Comparison of ENCODE assay signal across 17 cellular contexts in the genomic region with DNA sequence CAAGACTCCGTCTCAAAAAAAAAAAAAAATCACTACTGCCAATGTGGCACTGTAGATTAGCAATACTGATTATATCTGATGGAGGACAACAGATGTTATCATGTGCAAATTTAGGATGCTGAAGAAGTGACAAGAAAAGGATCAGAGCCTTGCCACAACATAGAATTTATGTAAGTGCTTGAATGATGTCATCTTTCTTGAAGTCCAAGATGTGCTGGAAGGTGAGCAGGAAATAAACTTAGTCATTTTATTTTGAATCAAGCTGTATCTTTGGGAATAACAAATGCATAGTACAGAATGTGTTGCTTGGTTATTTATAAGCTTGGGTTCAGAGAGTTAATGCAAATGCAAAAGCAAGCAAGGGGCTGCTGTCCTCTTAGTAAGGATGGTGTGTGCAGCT. TPM values are rescaled to one million over a fixed set of nuclear protein-coding genes. Genes with fewer than 3 reads are reported as not detected.
DNase-seq lines count a peak whose midpoint lies in the region; ATAC-seq, FAIRE-seq and TF ChIP-seq lines count a peak whose summit lies in the region.
"Had no signal": no experiment of that assay in that cellular context is flagged by ENCODE, and none has a peak within 500 bp of the region (broad histone marks: within the 10 kb centered on the region; RNA-seq: fewer than 3 reads in every experiment).

No MANE protein-coding gene starts in this region.

- H3K4me3 ChIP-seq in HEK293 (ENCODE audit: low read depth, low read length) (no peak overlapping the region), GM12878 (no peak overlapping the region)
- H3K4me3 ChIP-seq: GM23338, HAP-1 had no signal

- peaks cover 1% of the 10 kb centered on the region for H3K36me3 Mint-ChIP-seq in T-helper 2 cell treated with Interferon-gamma antibody and Interleukin-4, amounts not matched to agents 5 μg/mL and 100 μg/mL, for 36 hours (ENCODE audit: low read depth)
- H3K36me3 Mint-ChIP-seq: CD4-positive, alpha-beta memory T cell had no signal

- TF ChIP-seq POLR2A in GM12878 (IDR thresholded peaks at IDR 0.05; ENCODE audit: low read depth, low read length), result no peak

- no peak overlapping the region for H3K4me2 ChIP-seq in GM12878 (ENCODE audit: control insufficient read depth, insufficient read depth)
- H3K4me2 ChIP-seq: GM23338 had no signal

- RAD21 ChIA-PET in GM12878 (lab: Charles Lee; ENCODE audit: unreplicated experiment), result interaction anchor here (1.1 kb wide), 1 partner anchor 150 kb away, joined by 3 read pairs; no protein-coding TSS in a partner anchor

- FAIRE-seq in GM12878 (lab: Jason Lieb, UNC), result peak; percentile 97
- FAIRE-seq: GM12892 had no signal

- no peak for TF ChIP-seq EP300 in GM12878 (IDR thresholded peaks at IDR 0.05; ENCODE audit: borderline replicate concordance in 1 of 2, control insufficient read depth in 1 of 2, low read depth in 2 of 2, low read length in 2 of 2)

- H3K9me3 ChIP-seq in HEK293 (ENCODE audit: control insufficient read depth, insufficient read depth, low read depth, low read length) (no peaks in the 10 kb centered on the region), GM12878 (replicated peaks; ENCODE audit: control insufficient read depth, insufficient read depth, low read length) (no peaks in the 10 kb centered on the region; the same call in 2 of the 3 replicates)
- H3K9me3 ChIP-seq: HAP-1 had no signal

- no TSS peak for BruUV-seq in GM12878 (replicated peaks; lab: Mats Ljungman, UMichigan)

- H3K27ac ChIP-seq in HEK293 (ENCODE audit: extremely low read depth, low read depth, low read length) (no peak overlapping the region), GM12878 (ENCODE audit: control insufficient read depth, insufficient read depth) (no peak overlapping the region)

- peaks cover 0 to 3% of the 10 kb centered on the region in 2 experiments; a peak in 2 of 4 replicates for H3K27me3 ChIP-seq in GM12878 (replicated peaks in 1 of 2; ENCODE audit: control insufficient read depth in 2 of 2, insufficient read depth in 2 of 2, low read length in 1 of 2)

- no peak for DNase-seq in GM12878 (ENCODE audit: low read depth, low spot score)
- DNase-seq in inferior parietal cortex (ENCODE audit: extremely low spot score), result peak; percentile 42
- DNase-seq in iPS-NIHi7 (ENCODE audit: extremely low spot score), result no peak
- no peak for DNase-seq in T-helper 2 cell treated with Interferon-gamma antibody and Interleukin-4, amounts not matched to agents 5 μg/mL and 100 μg/mL, for 36 hours (ENCODE audit: low spot score)
- DNase-seq: C1 segment of cervical spinal cord; Calu3; CD4-positive, alpha-beta memory T cell; COR-L47; DMS53; DMS79 treated with DMSO at 0.1 percent for 48 hours; GF-D8 had no signal

- peaks cover 16% of the 10 kb centered on the region for H3K4me1 Mint-ChIP-seq in T-helper 2 cell treated with Interferon-gamma antibody and Interleukin-4, amounts not matched to agents 5 μg/mL and 100 μg/mL, for 36 hours (ENCODE audit: low read depth)

- H3K4me1 ChIP-seq in HEK293 (ENCODE audit: control insufficient read depth, insufficient read depth, low read length), result no peaks in the 10 kb centered on the region
- no peaks in the 10 kb centered on the region for H3K4me1 ChIP-seq in GM12878 (ENCODE audit: control insufficient read depth, insufficient read depth, low read length)
- H3K4me1 ChIP-seq: HAP-1 had no signal

- ATAC-seq in GM12878 (no peak), HG02973 (IDR thresholded peaks at IDR 0.05; ENCODE audit: unreplicated experiment) (no peak)
- ATAC-seq: GM23338 had no signal

- TF ChIP-seq CTCF in HEK293 (tag by site-specific recombination; IDR thresholded peaks at IDR 0.05), result no peak
- TF ChIP-seq CTCF in GM12878 (IDR thresholded peaks at IDR 0.05 in 2 of 3, conservative IDR thresholded peaks at IDR 0.05 in 1 of 3; ENCODE audit: control insufficient read depth in 2 of 3, extremely low read depth in 1 of 3, insufficient read depth in 1 of 3, low read depth in 3 of 3, low read length in 3 of 3), result no peak

- H3K27ac Mint-ChIP-seq in T-helper 2 cell treated with Interferon-gamma antibody and Interleukin-4, amounts not matched to agents 5 μg/mL and 100 μg/mL, for 36 hours, result no peak overlapping the region
- H3K27ac Mint-ChIP-seq: CD4-positive, alpha-beta memory T cell; GM23338 had no signal

- H4K20me1 ChIP-seq in GM12878 (ENCODE audit: control insufficient read depth, insufficient read depth), result no peaks in the 10 kb centered on the region

- H3K36me3 ChIP-seq in HEK293 (ENCODE audit: control insufficient read depth in 2 of 2, insufficient read depth in 1 of 2, low read length in 2 of 2) (no peaks in the 10 kb centered on the region), GM12878 (ENCODE audit: control insufficient read depth in 2 of 2, insufficient read depth in 2 of 2, low read length in 1 of 2) (no peaks in the 10 kb centered on the region)
- H3K36me3 ChIP-seq: HAP-1 had no signal

- POLR2A ChIA-PET in HEK293 (lab: Yijun Ruan, JAX), result no interaction called here
- POLR2A ChIA-PET in GM12878 (lab: Charles Lee), result no interaction called here

- peaks cover 30% of the 10 kb centered on the region for H3K27me3 Mint-ChIP-seq in T-helper 2 cell treated with Interferon-gamma antibody and Interleukin-4, amounts not matched to agents 5 μg/mL and 100 μg/mL, for 36 hours (ENCODE audit: low read depth)

- in situ Hi-C loops in GM12878 (cut with MboI), result no loop called here

- CTCF ChIA-PET in HEK293 (lab: Yijun Ruan, JAX) (no interaction called here), GM12878 (lab: Yijun Ruan, JAX) (no interaction called here)

- H3K79me2 ChIP-seq in GM12878 (ENCODE audit: control insufficient read depth, insufficient read depth, low read length), result no peaks in the 10 kb centered on the region

- no peaks in the 10 kb centered on the region for H3K9me3 Mint-ChIP-seq in T-helper 2 cell treated with Interferon-gamma antibody and Interleukin-4, amounts not matched to agents 5 μg/mL and 100 μg/mL, for 36 hours
- H3K9me3 Mint-ChIP-seq: GM23338 had no signal

- no peak overlapping the region for H3K4me3 Mint-ChIP-seq in T-helper 2 cell treated with Interferon-gamma antibody and Interleukin-4, amounts not matched to agents 5 μg/mL and 100 μg/mL, for 36 hours
- H3K4me3 Mint-ChIP-seq: CD4-positive, alpha-beta memory T cell; GM23338 had no signal

- H2AFZ ChIP-seq in GM12878 (ENCODE audit: control insufficient read depth, low read depth, low read length), result no peak overlapping the region
- H2AFZ ChIP-seq: GM23338 had no signal

- WGBS in GM12878 (ENCODE audit: insufficient coverage, insufficient replicate concordance, low lambda C conversion rate, missing lambda C conversion rate), result 90% methylated on average over 1 of the region's 1 CpG

- no peak overlapping the region for H3K9ac ChIP-seq in GM12878 (ENCODE audit: control insufficient read depth, insufficient read depth, low read length)

- intact Hi-C loops in GM12878 (cut with micrococcal nuclease; ENCODE audit: unreplicated experiment), result no loop called here

- SMC1A ChIA-PET in GM12878 (lab: Charles Lee; ENCODE audit: uncharacterized antibody, unreplicated experiment), result interaction anchor here (1.7 kb wide), 1 partner anchor 10 kb away, joined by 4 read pairs; no protein-coding TSS in a partner anchor

- no peak for TF ChIP-seq RAD21 in GM12878 (IDR thresholded peaks at IDR 0.05; ENCODE audit: insufficient read depth, low read depth, low read length)

TF ChIP-seq in HEK293, 187 proteins besides CTCF, POLR2A, EP300 and RAD21 (continues in another document):
- TF ChIP-seq, protein P1, sequence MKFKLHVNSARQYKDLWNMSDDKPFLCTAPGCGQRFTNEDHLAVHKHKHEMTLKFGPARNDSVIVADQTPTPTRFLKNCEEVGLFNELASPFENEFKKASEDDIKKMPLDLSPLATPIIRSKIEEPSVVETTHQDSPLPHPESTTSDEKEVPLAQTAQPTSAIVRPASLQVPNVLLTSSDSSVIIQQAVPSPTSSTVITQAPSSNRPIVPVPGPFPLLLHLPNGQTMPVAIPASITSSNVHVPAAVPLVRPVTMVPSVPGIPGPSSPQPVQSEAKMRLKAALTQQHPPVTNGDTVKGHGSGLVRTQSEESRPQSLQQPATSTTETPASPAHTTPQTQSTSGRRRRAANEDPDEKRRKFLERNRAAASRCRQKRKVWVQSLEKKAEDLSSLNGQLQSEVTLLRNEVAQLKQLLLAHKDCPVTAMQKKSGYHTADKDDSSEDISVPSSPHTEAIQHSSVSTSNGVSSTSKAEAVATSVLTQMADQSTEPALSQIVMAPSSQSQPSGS (tag by site-specific recombination; IDR thresholded peaks at IDR 0.05; ENCODE audit: low read depth), result 0 out of 2 replicates have a peak, but pooled peaks have one; percentile 38

TF ChIP-seq in GM12878, 131 proteins besides CTCF, POLR2A, EP300 and RAD21:
- TF ChIP-seq ZZZ3 (IDR thresholded peaks at IDR 0.05; ENCODE audit: control insufficient read depth, insufficient read length, low read depth), result no peak
- TF ChIP-seq ATF7 (IDR thresholded peaks at IDR 0.05; ENCODE audit: low read depth), result 0 out of 2 replicates have a peak, but pooled peaks have one; percentile 14
- TF ChIP-seq NR2C2 (IDR thresholded peaks at IDR 0.05; ENCODE audit: borderline replicate concordance, control insufficient read depth, insufficient read length, low read depth), result no peak

RNA-seq across cellular contexts. Expression of gene IL12A, which starts 47.1 kb away (rescaled TPM):
- 1.2 and 5.3 TPM in 2 replicates for total RNA-seq in GM12878 (2013; cell fraction: nucleolus; rRNA removed)
- total RNA-seq in GM12878 (2014; rRNA removed) (9.8 and 10.9 TPM in 2 replicates), GM12878 (2014; rRNA removed; fragmentation: Illumina TruSeq; extraction: Trizol) (3.4 and 4.4 TPM in 2 replicates), GM12878 (2021) (3.1 and 4.0 TPM in 2 replicates)
- polyA plus RNA-seq in GM12878 (2011; ENCODE audit: low read depth), result 1.1 TPM
- polyA plus RNA-seq in GM12878 (2011; rRNA removed) (0.99 and 1.8 TPM in 2 replicates), GM12878 (2014; fragmentation: Illumina TruSeq; extraction: Trizol) (3.2 and 3.8 TPM in 2 replicates), GM12878 (2014; fragmentation: Nextera tagmentation; extraction: Ambion mirVana) (1 to 10 TPM in 1 of 2 experiments, under 1 TPM in 1; 0.50 to 2.6 TPM), GM12878 (2014; rRNA removed) (6.0 and 8.4 TPM in 2 replicates), GM12878 (2016; fragmentation: Nextera tagmentation; extraction: Ambion mirVana) (1 to 10 TPM; 3.6 to 4.2 TPM)
- 0.78 and 1.5 TPM in 2 replicates for polyA plus RNA-seq in GM12878 (2011; cell fraction: cytosol; rRNA removed)
- polyA plus RNA-seq in GM12878 (2011; cell fraction: nucleus; rRNA removed), result 3.7 and 5.6 TPM in 2 replicates
- polyA plus RNA-seq in GM12878 (2012), result 1.8 and 2.4 TPM in 2 replicates
- 0.29 and 0.62 TPM in 2 replicates for polyA minus RNA-seq in GM12878 (2011; rRNA and poly(A)+ RNA removed)
- polyA minus RNA-seq in GM12878 (2011; cell fraction: cytosol; rRNA and poly(A)+ RNA removed), result 1.2 TPM in 1 of 2 replicates, not detected in the other
- polyA minus RNA-seq in GM12878 (2011; cell fraction: nucleus; rRNA and poly(A)+ RNA removed), result 0.67 and 0.97 TPM in 2 replicates
- total RNA-seq: A673 had no signal
- polyA plus RNA-seq: CD4-positive, alpha-beta memory T cell had no signal
